ENCODE assay signal across 1 cellular context in genomic region chr6:26329763-26330511, GRCh38.
A peak's percentile ranks its signal among the peaks of the same experiment; 100 is the strongest.
TF ChIP-seq lines count a peak whose summit lies in the region.

No MANE protein-coding gene starts in this region.

TF ChIP-seq in HEK293, 187 proteins besides CTCF, POLR2A, EP300 and RAD21 (continued from another document and continues in another):
- TF ChIP-seq ZNF645 (tag by site-specific recombination; IDR thresholded peaks at IDR 0.05) (no peak), HOXA7 (CRISPR knock-in tag; IDR thresholded peaks at IDR 0.05; ENCODE audit: borderline replicate concordance) (no peak), ZNF274 (IDR thresholded peaks at IDR 0.05; ENCODE audit: low read length) (no peak), ZNF274 (tag by site-specific recombination; IDR thresholded peaks at IDR 0.05; ENCODE audit: borderline replicate concordance) (no peak), ZNF549 (tag by site-specific recombination; IDR thresholded peaks at IDR 0.05) (no peak), ZNF580 (tag by site-specific recombination; IDR thresholded peaks at IDR 0.05) (peak; percentile 92), ZNF560 (tag by site-specific recombination; IDR thresholded peaks at IDR 0.05; ENCODE audit: borderline replicate concordance) (no peak), ZNF544 (tag by site-specific recombination; IDR thresholded peaks at IDR 0.05) (no peak), ATF2 (tag by site-specific recombination; IDR thresholded peaks at IDR 0.05; ENCODE audit: low read depth) (no peak), ZSCAN4 (tag by site-specific recombination; IDR thresholded peaks at IDR 0.05) (no peak), ZFP37 (tag by site-specific recombination; IDR thresholded peaks at IDR 0.05) (no peak), ZNF311 (tag by site-specific recombination; IDR thresholded peaks at IDR 0.05; ENCODE audit: borderline replicate concordance) (no peak), ZNF114 (tag by site-specific recombination; IDR thresholded peaks at IDR 0.05) (no peak), RBAK (tag by site-specific recombination; IDR thresholded peaks at IDR 0.05) (no peak), PATZ1 (tag by site-specific recombination; IDR thresholded peaks at IDR 0.05) (peak; percentile 36; the same call in 1 of the 2 replicates), ZNF843 (tag by site-specific recombination; IDR thresholded peaks at IDR 0.05) (no peak), ZNF521 (tag by site-specific recombination; IDR thresholded peaks at IDR 0.05) (no peak), MZF1 (tag by site-specific recombination; IDR thresholded peaks at IDR 0.05; ENCODE audit: borderline replicate concordance) (no peak), ZNF302 (tag by site-specific recombination; IDR thresholded peaks at IDR 0.05; ENCODE audit: low read depth) (no peak), ZSCAN23 (tag by site-specific recombination; IDR thresholded peaks at IDR 0.05) (no peak), ZNF654 (tag by site-specific recombination; IDR thresholded peaks at IDR 0.05; ENCODE audit: low read depth) (no peak), ZNF513 (tag by site-specific recombination; IDR thresholded peaks at IDR 0.05) (no peak; the same call in 1 of the 2 replicates), ZNF555 (tag by site-specific recombination; conservative IDR thresholded peaks at IDR 0.05) (no peak), ZNF280C (tag by site-specific recombination; IDR thresholded peaks at IDR 0.05) (no peak), KLF16 (tag by site-specific recombination; IDR thresholded peaks at IDR 0.05) (no peak), ZBTB1 (tag by site-specific recombination; IDR thresholded peaks at IDR 0.05) (no peak), ZNF621 (tag by site-specific recombination; IDR thresholded peaks at IDR 0.05) (no peak), ZNF585B (tag by site-specific recombination; IDR thresholded peaks at IDR 0.05) (no peak), ZNF121 (tag by site-specific recombination; IDR thresholded peaks at IDR 0.05) (no peak), ZNF768 (tag by site-specific recombination; IDR thresholded peaks at IDR 0.05) (no peak), ZNF558 (tag by site-specific recombination; IDR thresholded peaks at IDR 0.05) (peak; percentile 78; the same call in 1 of the 2 replicates), SP3 (tag by site-specific recombination; IDR thresholded peaks at IDR 0.05) (no peak), MEIS1 (CRISPR knock-in tag; IDR thresholded peaks at IDR 0.05; ENCODE audit: borderline replicate concordance) (no peak), ZNF211 (tag by site-specific recombination; IDR thresholded peaks at IDR 0.05; ENCODE audit: low read depth) (no peak), ZNF561 (tag by site-specific recombination; IDR thresholded peaks at IDR 0.05; ENCODE audit: borderline replicate concordance) (peak; percentile 68; the same call in 1 of the 2 replicates), KLF7 (tag by site-specific recombination; IDR thresholded peaks at IDR 0.05; ENCODE audit: borderline replicate concordance) (no peak), ZSCAN5A (tag by site-specific recombination; IDR thresholded peaks at IDR 0.05) (no peak), PRDM6 (tag by site-specific recombination; IDR thresholded peaks at IDR 0.05) (peak; percentile 39), SCRT2 (tag by site-specific recombination; IDR thresholded peaks at IDR 0.05) (peak; percentile 77; the same call in 1 of the 2 replicates), ZNF184 (tag by site-specific recombination; IDR thresholded peaks at IDR 0.05) (peak; percentile 85), ZNF747 (tag by site-specific recombination; IDR thresholded peaks at IDR 0.05) (no peak), ZNF623 (tag by site-specific recombination; IDR thresholded peaks at IDR 0.05) (no peak), ZNF830 (tag by site-specific recombination; IDR thresholded peaks at IDR 0.05; ENCODE audit: low read depth) (no peak), ZSCAN18 (tag by site-specific recombination; IDR thresholded peaks at IDR 0.05) (no peak), YY2 (tag by site-specific recombination; IDR thresholded peaks at IDR 0.05) (no peak), ZNF530 (tag by site-specific recombination; IDR thresholded peaks at IDR 0.05; ENCODE audit: low read depth) (no peak), SETDB1 (IDR thresholded peaks at IDR 0.05; ENCODE audit: insufficient read length, low read length) (no peak), ZNF26 (tag by site-specific recombination; IDR thresholded peaks at IDR 0.05) (no peak), FEZF1 (tag by site-specific recombination; IDR thresholded peaks at IDR 0.05) (no peak), ZNF510 (tag by site-specific recombination; IDR thresholded peaks at IDR 0.05; ENCODE audit: insufficient replicate concordance) (no peak), ZNF529 (tag by site-specific recombination; IDR thresholded peaks at IDR 0.05; ENCODE audit: insufficient replicate concordance) (peak; percentile 4), WT1 (tag by site-specific recombination; IDR thresholded peaks at IDR 0.05) (0 out of 2 replicates have a peak, but pooled peaks have one; percentile 22), ZNF140 (tag by site-specific recombination; IDR thresholded peaks at IDR 0.05) (no peak), ZNF426 (tag by site-specific recombination; IDR thresholded peaks at IDR 0.05) (no peak), EGR2 (tag by site-specific recombination; IDR thresholded peaks at IDR 0.05; ENCODE audit: low read depth) (no peak)
